ENCODE assay signal across 12 cellular contexts in genomic region chr5:168123853-168124528, GRCh38.
DNase-seq lines count a peak whose midpoint lies in the region; ATAC-seq, FAIRE-seq and TF ChIP-seq lines count a peak whose summit lies in the region.
"Had no signal": no experiment of that assay in that cellular context is flagged by ENCODE, and none has a peak within 500 bp of the region (broad histone marks: within the 10 kb centered on the region; RNA-seq: fewer than 3 reads in every experiment).

No MANE protein-coding gene starts in this region.

- H3K9ac ChIP-seq in KMS-11, result no peak overlapping the region

- no peaks in the 10 kb centered on the region for H3K27me3 ChIP-seq in KMS-11 (ENCODE audit: insufficient read depth, low read depth)

- TF ChIP-seq POLR2A in GM12892 (IDR thresholded peaks at IDR 0.05; ENCODE audit: low read depth, low read length), result no peak

- TF ChIP-seq CTCF in KMS-11 (conservative IDR thresholded peaks at IDR 0.05; ENCODE audit: low read depth, low read length) (no peak), OCI-LY7 (conservative IDR thresholded peaks at IDR 0.05; ENCODE audit: low read length) (no peak)

- peak overlapping the region; percentile 49 for H3K4me2 ChIP-seq in KMS-11
- H3K4me2 ChIP-seq in OCI-LY7 (ENCODE audit: low read length), result no peak overlapping the region

- DNase-seq in GM12892 (ENCODE audit: insufficient read length) (peak; percentile 13), OCI-LY7 (ENCODE audit: low spot score) (no peak), NCI-H345 treated with DMSO at 0.1 percent for 48 hours (lab: John Stamatoyannopoulos, UW; ENCODE audit: unreplicated experiment) (no peak), NCI-H2196 treated with DMSO at 0.1 percent for 48 hours (lab: John Stamatoyannopoulos, UW; ENCODE audit: unreplicated experiment) (no peak)
- DNase-seq in NK-92 treated with Interleukin-12 subunit alpha and Interleukin-12 subunit beta, amount 100 ng/mL, for 24 hours (lab: John Stamatoyannopoulos, UW), result no peak
- DNase-seq: activated CD4-positive, alpha-beta T cell treated with anti-CD3 and anti-CD28 coated beads for 4 hours; CD4-positive, alpha-beta memory T cell; lower lobe of right lung had no signal

- intact Hi-C loops in OCI-LY7 (cut with micrococcal nuclease; ENCODE audit: unreplicated experiment), result no loop called here

- ATAC-seq in GM19324 (IDR thresholded peaks at IDR 0.05; ENCODE audit: low FRiP score, unreplicated experiment), result peak; percentile 65
- ATAC-seq in HG02870 (IDR thresholded peaks at IDR 0.05; ENCODE audit: unreplicated experiment), result peak; percentile 95
- ATAC-seq: lower lobe of right lung had no signal

- CTCF ChIA-PET in OCI-LY7 (lab: Charles Lee; ENCODE audit: unreplicated experiment), result no interaction called here

- no TSS peak for BruUV-seq in OCI-LY7 (replicated peaks; lab: Mats Ljungman, UMichigan)

- H3K27ac ChIP-seq in KMS-11 (no peak overlapping the region), OCI-LY7 (ENCODE audit: low read depth, low read length, poor library complexity, severe bottlenecking) (no peak overlapping the region)
- H3K27ac ChIP-seq: lower lobe of right lung had no signal

- POLR2A ChIA-PET in OCI-LY7 (lab: Charles Lee), result no interaction called here

- H4K20me1 ChIP-seq in KMS-11 (ENCODE audit: insufficient read depth) (no peaks in the 10 kb centered on the region), OCI-LY7 (ENCODE audit: insufficient read depth, low read length) (no peaks in the 10 kb centered on the region)

- H3K36me3 ChIP-seq in KMS-11 (ENCODE audit: insufficient read depth) (no peaks in the 10 kb centered on the region), OCI-LY7 (ENCODE audit: insufficient read depth, low read length) (no peaks in the 10 kb centered on the region)
- H3K36me3 ChIP-seq: lower lobe of right lung had no signal

- no peak for FAIRE-seq in GM12892 (lab: Jason Lieb, UNC)
- FAIRE-seq: RCC 7860 had no signal

- no peaks in the 10 kb centered on the region for H3K9me3 ChIP-seq in OCI-LY7 (ENCODE audit: low read length)
- H3K9me3 ChIP-seq: lower lobe of right lung had no signal

- H3K9me2 ChIP-seq in OCI-LY7 (ENCODE audit: insufficient read depth, low read length), result no peaks in the 10 kb centered on the region

- H3K79me2 ChIP-seq in KMS-11 (ENCODE audit: insufficient read depth, low read depth) (no peaks in the 10 kb centered on the region), OCI-LY7 (ENCODE audit: insufficient read depth, low read depth, low read length) (no peaks in the 10 kb centered on the region)

- H3K4me1 ChIP-seq in KMS-11 (ENCODE audit: low read depth, poor library complexity, severe bottlenecking) (peaks cover 20% of the 10 kb centered on the region), OCI-LY7 (ENCODE audit: insufficient read depth, low read length, poor library complexity, severe bottlenecking) (no peaks in the 10 kb centered on the region)
- H3K4me1 ChIP-seq: lower lobe of right lung had no signal

- H3K4me3 ChIP-seq in KMS-11 (IDR thresholded peaks at IDR 0.05; ENCODE audit: insufficient read depth, low read depth, low read length), result no peak overlapping the region
- H3K4me3 ChIP-seq in OCI-LY7 (ENCODE audit: low read depth, low read length, poor library complexity, severe bottlenecking), result no peak overlapping the region
- H3K4me3 ChIP-seq: lower lobe of right lung had no signal

- H2AFZ ChIP-seq in KMS-11 (ENCODE audit: low read depth) (no peak overlapping the region), OCI-LY7 (ENCODE audit: low read length) (no peak overlapping the region)
